24 cellular contexts compared by ENCODE assay signal in genomic region chr3:100198579-100199269, GRCh38.
DNase-seq lines count a peak whose midpoint lies in the region; ATAC-seq, FAIRE-seq and TF ChIP-seq lines count a peak whose summit lies in the region.
"Had no signal": no experiment of that assay in that cellular context is flagged by ENCODE, and none has a peak within 500 bp of the region (broad histone marks: within the 10 kb centered on the region; RNA-seq: fewer than 3 reads in every experiment).

No MANE protein-coding gene starts in this region.

- H3K27ac Mint-ChIP-seq in GM23338, result peak overlapping the region; percentile 18; the same call in 1 of the 2 replicates
- peak overlapping the region in 2 of 3 experiments; percentile 43 to 54; a peak in 2 of 7 replicates for H3K27ac Mint-ChIP-seq in H9
- peak overlapping the region in 3 of 10 donors; percentile 2 to 73 (median 45) for H3K27ac Mint-ChIP-seq in naive thymus-derived CD8-positive, alpha-beta T cell
- H3K27ac Mint-ChIP-seq: CD4-positive, alpha-beta memory T cell had no signal

- no peak overlapping the region for H3K4ac ChIP-seq in H9 (ENCODE audit: low read depth, low read length)

- no peak overlapping the region for H3K4me3 Mint-ChIP-seq in GM23338
- no peak overlapping the region for H3K4me3 Mint-ChIP-seq in H9
- no peak overlapping the region for H3K4me3 Mint-ChIP-seq in naive thymus-derived CD8-positive, alpha-beta T cell
- H3K4me3 Mint-ChIP-seq: CD4-positive, alpha-beta memory T cell had no signal

- no peaks in the 10 kb centered on the region for H3K23me2 ChIP-seq in H9 (ENCODE audit: insufficient read length, low read depth, low read length, poor library complexity, severe bottlenecking)

- no peak overlapping the region for H3K56ac ChIP-seq in H9 (ENCODE audit: insufficient read length, low read depth, low read length)

- H3K79me2 ChIP-seq in GM23338 (replicated peaks; ENCODE audit: insufficient read depth) (no peaks in the 10 kb centered on the region), H9 (ENCODE audit: insufficient read depth, low read length) (no peaks in the 10 kb centered on the region), parathyroid adenoma (no peaks in the 10 kb centered on the region)

- H3K27me3 Mint-ChIP-seq in GM23338 (ENCODE audit: insufficient read depth, low read depth, poor library complexity) (peaks cover 5% of the 10 kb centered on the region), H9 (ENCODE audit: low read depth) (no peaks in the 10 kb centered on the region)
- H3K27me3 Mint-ChIP-seq in naive thymus-derived CD8-positive, alpha-beta T cell, result peaks cover 0 to 3% (median 0%) of the 10 kb centered on the region in 5 donors
- H3K27me3 Mint-ChIP-seq: CD4-positive, alpha-beta memory T cell had no signal

- H3T11ph ChIP-seq in H9 (ENCODE audit: low read length), result no peak overlapping the region

- H2BK120ac ChIP-seq in H9 (ENCODE audit: low read depth, low read length, poor library complexity, severe bottlenecking), result no peak overlapping the region

- no peaks in the 10 kb centered on the region for H3K4me1 ChIP-seq in GM23338 (ENCODE audit: insufficient read depth)
- no peaks in the 10 kb centered on the region; the same call in 1 of the 2 replicates for H3K4me1 ChIP-seq in H9 (ENCODE audit: insufficient read depth, low read length)
- H3K4me1 ChIP-seq in esophagus muscularis mucosa, result no peaks in the 10 kb centered on the region
- H3K4me1 ChIP-seq in parathyroid adenoma, result peaks cover 4% of the 10 kb centered on the region
- no peaks in the 10 kb centered on the region for H3K4me1 ChIP-seq in kidney (ENCODE audit: control insufficient read depth in 1 of 2, insufficient read depth in 1 of 2, low read depth in 1 of 2, low read length in 2 of 2)

- FAIRE-seq in kidney (lab: Jason Lieb, UNC), result no peak
- FAIRE-seq: GM12891, H54 had no signal

- no peaks in the 10 kb centered on the region for H3K27me3 ChIP-seq in GM23338 (ENCODE audit: insufficient read depth)
- H3K27me3 ChIP-seq in H9 (ENCODE audit: insufficient read depth, low read length), result no peaks in the 10 kb centered on the region
- H3K27me3 ChIP-seq in esophagus muscularis mucosa, result no peaks in the 10 kb centered on the region
- H3K27me3 ChIP-seq in parathyroid adenoma (ENCODE audit: control insufficient read depth, insufficient read depth, low read length), result no peaks in the 10 kb centered on the region

- H3K4me3 ChIP-seq in GM23338 (no peak overlapping the region), esophagus muscularis mucosa (no peak overlapping the region), parathyroid adenoma (ENCODE audit: low read depth, low read length) (no peak overlapping the region), kidney (ENCODE audit: low read length in 2 of 2) (no peak overlapping the region)
- H3K4me3 ChIP-seq: SK-N-MC had no signal

- no peaks in the 10 kb centered on the region for H3K9me2 ChIP-seq in GM23338 (ENCODE audit: insufficient read depth)

- H3K14ac ChIP-seq in H9 (ENCODE audit: insufficient read depth, low read length), result peak overlapping the region; percentile 39; the same call in 1 of the 2 replicates

- H3K36me3 Mint-ChIP-seq in GM23338 (ENCODE audit: low read depth) (peaks cover 3% of the 10 kb centered on the region; the same call in 1 of the 3 replicates), H9 (ENCODE audit: insufficient read depth in 1 of 3, low read depth in 3 of 3) (peaks cover 0 to 5% (median 2%) of the 10 kb centered on the region in 3 experiments; a peak in 3 of 7 replicates)
- peaks cover 0 to 9% (median 0%) of the 10 kb centered on the region in 3 donors for H3K36me3 Mint-ChIP-seq in naive thymus-derived CD8-positive, alpha-beta T cell
- H3K36me3 Mint-ChIP-seq: CD4-positive, alpha-beta memory T cell had no signal

- no peak for ATAC-seq in GM23338
- ATAC-seq in naive thymus-derived CD8-positive, alpha-beta T cell, result no peak
- ATAC-seq: Panc1 had no signal

- H3K9ac ChIP-seq in H9 (ENCODE audit: extremely low read depth, insufficient read length, low read length), result no peak overlapping the region
- H3K9ac ChIP-seq in parathyroid adenoma, result no peak overlapping the region
- no peak overlapping the region for H3K9ac ChIP-seq in kidney (ENCODE audit: low read length in 2 of 2)

- TF ChIP-seq POLR2A in esophagus muscularis mucosa (IDR thresholded peaks at IDR 0.05; ENCODE audit: low read depth), result no peak

- no peaks in the 10 kb centered on the region for H3K36me3 ChIP-seq in GM23338 (ENCODE audit: insufficient read depth)
- no peaks in the 10 kb centered on the region for H3K36me3 ChIP-seq in esophagus muscularis mucosa
- no peaks in the 10 kb centered on the region for H3K36me3 ChIP-seq in parathyroid adenoma (ENCODE audit: control insufficient read depth, insufficient read depth, low read length)
- no peaks in the 10 kb centered on the region for H3K36me3 ChIP-seq in kidney (ENCODE audit: control insufficient read depth in 1 of 2, insufficient read depth in 2 of 2, low read length in 2 of 2)

- peaks cover 3% of the 10 kb centered on the region; the same call in 1 of the 3 replicates for H3K9me3 Mint-ChIP-seq in GM23338
- peaks cover 6 to 9% of the 10 kb centered on the region in 2 experiments; a peak in 3 of 5 replicates for H3K9me3 Mint-ChIP-seq in H9
- H3K9me3 Mint-ChIP-seq in naive thymus-derived CD8-positive, alpha-beta T cell, result peaks cover 0 to 3% (median 0%) of the 10 kb centered on the region in 9 donors

- no peak overlapping the region for H2AK5ac ChIP-seq in H9 (ENCODE audit: insufficient read length, low read length)

- no peak overlapping the region for H4K5ac ChIP-seq in H9 (ENCODE audit: insufficient read length, low read depth, low read length)

- H3K4me1 Mint-ChIP-seq in GM23338, result no peaks in the 10 kb centered on the region
- H3K4me1 Mint-ChIP-seq in H9, result peaks cover 0 to 6% of the 10 kb centered on the region in 2 experiments; a peak in 2 of 4 replicates
- no peaks in the 10 kb centered on the region for H3K4me1 Mint-ChIP-seq in naive thymus-derived CD8-positive, alpha-beta T cell
- H3K4me1 Mint-ChIP-seq: CD4-positive, alpha-beta memory T cell had no signal

- H3K9me3 ChIP-seq in H9 (ENCODE audit: control insufficient read depth, low read depth, low read length), result no peaks in the 10 kb centered on the region
- H3K9me3 ChIP-seq in esophagus muscularis mucosa, result peaks cover 0 to 3% (median 0%) of the 10 kb centered on the region in 4 donors
- no peaks in the 10 kb centered on the region for H3K9me3 ChIP-seq in parathyroid adenoma (ENCODE audit: control insufficient read depth, low read length)
- H3K9me3 ChIP-seq in kidney (ENCODE audit: control insufficient read depth in 1 of 2, low read length in 2 of 2), result peaks cover 0 to under 1% of the 10 kb centered on the region in 2 donors

- H3K4me2 ChIP-seq in GM23338 (no peak overlapping the region), H9 (ENCODE audit: insufficient read depth, insufficient read length, low read length) (no peak overlapping the region), parathyroid adenoma (ENCODE audit: low read length) (no peak overlapping the region)

- no peak overlapping the region for H2BK20ac ChIP-seq in H9 (ENCODE audit: low read depth, low read length, poor library complexity, severe bottlenecking)

- H3K27ac ChIP-seq in GM23338 (ENCODE audit: low read depth) (no peak overlapping the region), H9 (ENCODE audit: insufficient read length, low read depth, low read length) (no peak overlapping the region), esophagus muscularis mucosa (replicated peaks in 1 of 4) (no peak overlapping the region), parathyroid adenoma (no peak overlapping the region), kidney (ENCODE audit: low read depth in 2 of 2, low read length in 2 of 2) (no peak overlapping the region)
- H3K27ac ChIP-seq: RWPE1, SK-N-MC had no signal

- no peak for TF ChIP-seq CTCF in GM23338 (conservative IDR thresholded peaks at IDR 0.05; ENCODE audit: low read depth in 2 of 2)
- no peak for TF ChIP-seq CTCF in H9 (conservative IDR thresholded peaks at IDR 0.05)
- TF ChIP-seq CTCF in esophagus muscularis mucosa (IDR thresholded peaks at IDR 0.05), result no peak
- no peak for TF ChIP-seq CTCF in parathyroid adenoma (IDR thresholded peaks at IDR 0.05)
- TF ChIP-seq CTCF in kidney (IDR thresholded peaks at IDR 0.05; ENCODE audit: borderline replicate concordance, extremely low read depth, insufficient read depth), result no peak

- no peak overlapping the region for H4K8ac ChIP-seq in H9 (replicated peaks; ENCODE audit: insufficient read length, low read depth, low read length)

- no peak overlapping the region for H2BK15ac ChIP-seq in H9 (ENCODE audit: low read depth, low read length)

- H2BK12ac ChIP-seq in H9 (ENCODE audit: insufficient read length, low read depth, low read length), result no peak overlapping the region

- no peak for TF ChIP-seq EP300 in esophagus muscularis mucosa (IDR thresholded peaks at IDR 0.05)

- POLR2A ChIA-PET in naive thymus-derived CD8-positive, alpha-beta T cell (lab: Charles Lee), result no interaction called here

- no peaks in the 10 kb centered on the region for H3K79me1 ChIP-seq in H9 (ENCODE audit: insufficient read depth, low read depth, low read length, poor library complexity, severe bottlenecking)

- H4K91ac ChIP-seq in H9 (ENCODE audit: insufficient read length, low read depth, low read length), result no peak overlapping the region

- H2AFZ ChIP-seq in GM23338 (peak overlapping the region; percentile 75; the same call in 1 of the 2 replicates), H9 (ENCODE audit: low read length) (no peak overlapping the region), parathyroid adenoma (peak overlapping the region; percentile 79)

- intact Hi-C loops in esophagus muscularis mucosa (cut with DNase I), result no loop called here
- intact Hi-C loops in kidney (cut with DNase I), result no loop called here

- no CpG with 5 or more reads among the region's 6 CpGs for WGBS in H9 (ENCODE audit: extremely low coverage, insufficient read length, low lambda C conversion rate)
- WGBS in esophagus muscularis mucosa, result 89% methylated on average over 5 of the region's 6 CpGs

- H3K18ac ChIP-seq in H9 (ENCODE audit: insufficient read length, low read depth, low read length), result no peak overlapping the region

- H2BK5ac ChIP-seq in H9 (ENCODE audit: insufficient read length, low read length), result no peak overlapping the region

- H4K20me1 ChIP-seq in GM23338 (replicated peaks; ENCODE audit: insufficient read depth) (no peaks in the 10 kb centered on the region), H9 (ENCODE audit: control insufficient read depth, insufficient read depth, insufficient read length) (no peaks in the 10 kb centered on the region)

- no peak overlapping the region for H3K23ac ChIP-seq in H9 (ENCODE audit: insufficient read length, low read depth, low read length)

- no peak for DNase-seq in GM23338 (ENCODE audit: low spot score)
- DNase-seq in H9, result no peak
- DNase-seq in esophagus muscularis mucosa (ENCODE audit: extremely low spot score), result peak; percentile 77
- no peak for DNase-seq in kidney
- no peak for DNase-seq in naive thymus-derived CD8-positive, alpha-beta T cell
- no peak for DNase-seq in activated CD8-positive, alpha-beta memory T cell treated with anti-CD3 and anti-CD28 coated beads, Interleukin-2, amount 50 U/mL, for 48 hours
- DNase-seq: C1 segment of cervical spinal cord; CD4-positive, alpha-beta memory T cell; COR-L47; DMS79 treated with DMSO at 0.1 percent for 48 hours; GF-D8; KG1; MM.1S; NCI-H2029; NCI-H446; NCI-H526; NCI-H82; SIG-M5 had no signal

- H3F3A ChIP-seq in GM23338 (replicated peaks; ENCODE audit: low read depth), result no peaks in the 10 kb centered on the region

TF ChIP-seq in GM23338, 12 proteins besides CTCF, POLR2A, EP300 and RAD21 (continues in another document):
- TF ChIP-seq EZH2phosphoT487 (IDR thresholded peaks at IDR 0.05; ENCODE audit: unreplicated experiment), result no peak
